ENCODE assay signal across 14 cellular contexts in the genomic region with DNA sequence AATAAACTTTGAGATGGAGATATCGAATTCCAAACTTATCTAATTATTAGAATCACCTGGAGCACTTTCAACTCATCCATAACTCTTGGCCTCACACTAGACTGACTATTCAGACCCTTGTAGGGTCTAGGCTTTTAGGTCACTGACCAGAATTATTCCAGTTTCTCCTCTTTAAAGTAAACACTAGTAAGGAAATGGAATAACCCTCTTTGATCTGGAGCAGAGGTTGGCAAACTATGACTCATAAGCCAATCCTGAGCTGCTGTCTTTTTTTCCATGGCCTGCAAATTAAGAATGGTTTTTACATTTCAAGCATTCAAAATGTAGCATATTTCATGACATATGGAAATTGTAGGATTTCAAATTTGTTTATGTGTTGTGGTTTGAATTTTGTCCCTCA.
DNase-seq lines count a peak whose midpoint lies in the region; ATAC-seq and TF ChIP-seq lines count a peak whose summit lies in the region.
"Had no signal": no experiment of that assay in that cellular context is flagged by ENCODE, and none has a peak within 500 bp of the region (broad histone marks: within the 10 kb centered on the region; RNA-seq: fewer than 3 reads in every experiment).

No MANE protein-coding gene starts in this region.

- CTCF ChIA-PET in HCT116 (lab: Charles Lee) (no interaction called here), PC-3 (lab: Charles Lee) (interaction anchor here (0.6 kb wide), 1 partner anchor 279 kb away, joined by 3 read pairs; no protein-coding TSS in a partner anchor)

- H4K20me1 ChIP-seq in HCT116 (ENCODE audit: insufficient read depth) (no peaks in the 10 kb centered on the region), PC-3 (ENCODE audit: low read length) (no peaks in the 10 kb centered on the region)
- H4K20me1 ChIP-seq: BLaER1 had no signal

- H2AFZ ChIP-seq in HCT116 (ENCODE audit: low read depth, low read length, poor library complexity, severe bottlenecking), result no peak overlapping the region
- no peak overlapping the region for H2AFZ ChIP-seq in PC-3 (ENCODE audit: low read length)

- H3K4me1 ChIP-seq in HCT116 (ENCODE audit: control insufficient read depth in 1 of 2, insufficient read depth in 2 of 2, low read length in 2 of 2) (peaks cover 3 to 10% of the 10 kb centered on the region in 2 experiments; a peak in 3 of 4 replicates), PC-3 (ENCODE audit: insufficient read depth, low read length) (peaks cover 17% of the 10 kb centered on the region)
- H3K4me1 ChIP-seq: BLaER1 had no signal

- no peaks in the 10 kb centered on the region for H3K79me2 ChIP-seq in HCT116 (ENCODE audit: insufficient read depth, low read length)
- no peaks in the 10 kb centered on the region for H3K79me2 ChIP-seq in PC-3 (ENCODE audit: low read length)

- TF ChIP-seq POLR2A in HCT116 (IDR thresholded peaks at IDR 0.05; ENCODE audit: borderline replicate concordance, extremely low read depth, insufficient read depth, insufficient read length), result no peak

- DNase-seq in DMS53 (lab: John Stamatoyannopoulos, UW) (peak; percentile 87), HCT116 (ENCODE audit: low read depth, low spot score) (no peak), PC-3 (peak; percentile 86), left colon (no peak), NCI-H1048 (lab: John Stamatoyannopoulos, UW) (no peak), foreskin melanocyte (no peak)
- DNase-seq: 8988T; AML-193; Caco-2; CD8-positive, alpha-beta memory T cell; H7 had no signal

- POLR2A ChIA-PET in HCT116 (lab: Charles Lee), result no interaction called here
- POLR2A ChIA-PET in PC-3 (lab: Charles Lee; ENCODE audit: unreplicated experiment), result no interaction called here

- no TSS peak for BruUV-seq in HCT116 (replicated peaks; lab: Mats Ljungman, UMichigan)
- BruUV-seq in PC-3 (replicated peaks; lab: Mats Ljungman, UMichigan), result no TSS peak

- ATAC-seq in HCT116 (no peak), PC-3 (peak; percentile 96), left colon (peak; percentile 59), HG02678 (IDR thresholded peaks at IDR 0.05; ENCODE audit: unreplicated experiment) (no peak), HG03460 (IDR thresholded peaks at IDR 0.05; ENCODE audit: unreplicated experiment) (no peak)

- TF ChIP-seq RAD21 in HCT116 (IDR thresholded peaks at IDR 0.05; ENCODE audit: low read depth), result no peak

- no peaks in the 10 kb centered on the region for H3K27me3 ChIP-seq in HCT116 (ENCODE audit: insufficient read depth, low read length)
- H3K27me3 ChIP-seq in PC-3 (ENCODE audit: low read length), result no peaks in the 10 kb centered on the region
- H3K27me3 ChIP-seq: BLaER1 had no signal

- H3F3A ChIP-seq in PC-3 (ENCODE audit: low read length, unreplicated experiment), result no peaks in the 10 kb centered on the region

- H3K9ac ChIP-seq in HCT116 (ENCODE audit: low read length) (no peak overlapping the region), PC-3 (ENCODE audit: low read length) (no peak overlapping the region; the same call in 1 of the 2 replicates)
- H3K9ac ChIP-seq: BLaER1 had no signal

- no peaks in the 10 kb centered on the region for H3K36me3 ChIP-seq in HCT116 (ENCODE audit: control insufficient read depth in 1 of 2, insufficient read depth in 2 of 2, low read length in 2 of 2)
- H3K36me3 ChIP-seq in PC-3 (ENCODE audit: low read depth, low read length), result no peaks in the 10 kb centered on the region
- H3K36me3 ChIP-seq: BLaER1 had no signal

- H3K9me3 ChIP-seq in HCT116 (ENCODE audit: control insufficient read depth in 1 of 2, insufficient read depth in 1 of 2, low read depth in 1 of 2, low read length in 2 of 2), result no peaks in the 10 kb centered on the region
- no peaks in the 10 kb centered on the region; the same call in 1 of the 2 replicates for H3K9me3 ChIP-seq in PC-3 (ENCODE audit: low read length)
- H3K9me3 ChIP-seq: BLaER1, Caco-2 had no signal

- H3K4me3 ChIP-seq in HCT116 (replicated peaks in 1 of 2; ENCODE audit: low read depth in 1 of 2, low read length in 2 of 2) (no peak overlapping the region), PC-3 (ENCODE audit: low read length) (no peak overlapping the region)
- H3K4me3 ChIP-seq: BLaER1 had no signal

- intact Hi-C loops in HCT116 (cut with micrococcal nuclease) (no loop called here), PC-3 (cut with micrococcal nuclease) (loop anchor here (1.0 to 10.0 kb wide), 5 partner anchors 20 to 1812 kb away; no protein-coding TSS in a partner anchor), left colon (cut with DNase I, micrococcal nuclease) (no loop called here)

- H3K9me2 ChIP-seq in HCT116 (ENCODE audit: insufficient read depth), result no peaks in the 10 kb centered on the region
- H3K9me2 ChIP-seq in PC-3 (replicated peaks; ENCODE audit: low read length), result no peaks in the 10 kb centered on the region

- RAD21 ChIA-PET in HCT116 (lab: Charles Lee; ENCODE audit: low non-redundant PET in 1 of 2, low total read pairs in 2 of 2, uncharacterized antibody in 2 of 2, unreplicated experiment in 2 of 2), result no interaction called here

- H3K27ac ChIP-seq in HCT116 (ENCODE audit: low read depth, low read length) (no peak overlapping the region), PC-3 (ENCODE audit: low read length) (peak overlapping the region; percentile 44)
- H3K27ac ChIP-seq: BLaER1 had no signal

- TF ChIP-seq CTCF in HCT116 (IDR thresholded peaks at IDR 0.05 in 2 of 3, conservative IDR thresholded peaks at IDR 0.05 in 1 of 3; ENCODE audit: borderline replicate concordance in 1 of 3, insufficient read depth in 1 of 3, low read depth in 2 of 3, low read length in 2 of 3), result no peak
- no peak for TF ChIP-seq CTCF in PC-3 (conservative IDR thresholded peaks at IDR 0.05; ENCODE audit: low read depth, low read length)

- H3K4me2 ChIP-seq in HCT116 (ENCODE audit: low read length) (peak overlapping the region; percentile 12), PC-3 (ENCODE audit: low read length) (peak overlapping the region; percentile 68)
- H3K4me2 ChIP-seq: BLaER1 had no signal

TF ChIP-seq in HCT116, 20 proteins besides CTCF, POLR2A, EP300 and RAD21:
- peak; percentile 24; the same call in 1 of the 2 replicates for TF ChIP-seq JUND (IDR thresholded peaks at IDR 0.05)
- TF ChIP-seq TCF7L2 (IDR thresholded peaks at IDR 0.05; ENCODE audit: borderline replicate concordance, extremely low read depth, insufficient read depth, insufficient read length), result peak; percentile 53
- TF ChIP-seq FOSL1 (IDR thresholded peaks at IDR 0.05; ENCODE audit: low read depth), result 0 out of 2 replicates have a peak, but pooled peaks have one; percentile 22
- TF ChIP-seq ELF1 (IDR thresholded peaks at IDR 0.05; ENCODE audit: borderline replicate concordance, low read depth), result no peak
- TF ChIP-seq REST (IDR thresholded peaks at IDR 0.05; ENCODE audit: low read depth), result no peak
- no peak for TF ChIP-seq YY1 (IDR thresholded peaks at IDR 0.05; ENCODE audit: extremely low read depth, insufficient replicate concordance, low read depth, low read length)
- TF ChIP-seq SIN3A (IDR thresholded peaks at IDR 0.05; ENCODE audit: low read depth), result no peak
- TF ChIP-seq SP1 (IDR thresholded peaks at IDR 0.05; ENCODE audit: low read depth), result no peak

Comparison
In these comparisons a context has a peak if more than half of its experiments do, and no peak if none do; other contexts are left out.
1. DNase-seq: peak in DMS53 (single experiment) and PC-3 (single experiment); none in HCT116 (single experiment), left colon (0 of 2), NCI-H1048 (single experiment) and foreskin melanocyte (single experiment).
2. ATAC-seq: peak in PC-3 (single experiment) and left colon (single experiment); none in HCT116 (single experiment), HG02678 (single experiment) and HG03460 (single experiment).